In the genomic region with DNA sequence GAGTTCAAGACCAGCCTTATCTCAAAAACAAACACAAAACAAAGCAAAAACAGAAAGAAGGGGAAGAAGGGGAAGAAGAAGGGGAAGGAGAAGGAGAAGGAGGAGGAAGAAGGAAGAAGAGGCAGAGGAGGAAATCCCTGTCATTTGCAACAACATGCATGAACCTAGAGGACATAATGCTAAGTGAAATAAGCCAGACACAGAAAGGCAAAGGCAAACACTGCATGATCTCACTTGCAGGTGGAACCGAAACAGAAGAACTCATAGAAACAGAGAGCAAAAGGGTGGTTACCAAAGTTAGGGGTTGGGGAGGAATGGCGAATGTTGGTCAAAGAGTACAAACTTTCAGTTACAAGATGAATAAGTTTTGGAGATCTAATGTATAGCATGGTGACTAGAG, we compare ENCODE assay signal across 11 cellular contexts.
DNase-seq lines count a peak whose midpoint lies in the region; ATAC-seq and TF ChIP-seq lines count a peak whose summit lies in the region.
"Had no signal": no experiment of that assay in that cellular context is flagged by ENCODE, and none has a peak within 500 bp of the region (broad histone marks: within the 10 kb centered on the region; RNA-seq: fewer than 3 reads in every experiment).

No MANE protein-coding gene starts in this region.

- no peak for TF ChIP-seq POLR2A in breast epithelium (IDR thresholded peaks at IDR 0.05)

- H3K36me3 ChIP-seq in skeletal muscle satellite cell (ENCODE audit: insufficient read depth, low read length) (no peaks in the 10 kb centered on the region), breast epithelium (no peaks in the 10 kb centered on the region)
- no peaks in the 10 kb centered on the region for H3K36me3 ChIP-seq in CD8-positive, alpha-beta T cell (ENCODE audit: insufficient read depth, low read length)
- H3K36me3 ChIP-seq: HAP-1 had no signal

- H3K9me3 ChIP-seq in skeletal muscle satellite cell (replicated peaks; ENCODE audit: low read length) = no peaks in the 10 kb centered on the region
- no peaks in the 10 kb centered on the region for H3K9me3 ChIP-seq in CD8-positive, alpha-beta T cell (ENCODE audit: low read length)
- H3K9me3 ChIP-seq in breast epithelium = no peaks in the 10 kb centered on the region
- H3K9me3 ChIP-seq: HAP-1 had no signal

- H3K4me3 ChIP-seq in skeletal muscle satellite cell (ENCODE audit: low read length) (no peak overlapping the region), breast epithelium (no peak overlapping the region)
- no peak overlapping the region for H3K4me3 ChIP-seq in CD8-positive, alpha-beta T cell (ENCODE audit: low read depth, low read length)
- H3K4me3 ChIP-seq: HAP-1, skin epidermis had no signal

- intact Hi-C loops in activated CD4-positive, alpha-beta memory T cell treated with anti-CD3 and anti-CD28 coated beads for 36 hours (cut with micrococcal nuclease) = loop anchor here (1.0 to 10.0 kb wide), 2 partner anchors 117 to 723 kb away; a partner anchor contains a TSS
- intact Hi-C loops in CD8-positive, alpha-beta T cell (cut with DNase I, micrococcal nuclease) = loop anchor here in 1 of 2 experiments (10.0 kb wide), 1 partner anchor 107 kb away; no protein-coding TSS in a partner anchor
- intact Hi-C loops in breast epithelium (cut with DNase I; ENCODE audit: low total_unique reads) = no loop called here

- H3K4me1 Mint-ChIP-seq in activated CD4-positive, alpha-beta memory T cell treated with anti-CD3 and anti-CD28 coated beads for 36 hours (ENCODE audit: low read depth) = peaks cover 60% of the 10 kb centered on the region
- peaks cover 65% of the 10 kb centered on the region for H3K4me1 Mint-ChIP-seq in activated CD4-positive, alpha-beta memory T cell treated with anti-CD3 and anti-CD28 coated beads, Interleukin-2, amount 10 ng/mL, durations not matched to agents 7 days and 5 days
- peaks cover 50% of the 10 kb centered on the region for H3K4me1 Mint-ChIP-seq in CD8-positive, alpha-beta T cell (ENCODE audit: low read depth)

- ATAC-seq in GM21786 (IDR thresholded peaks at IDR 0.05; ENCODE audit: unreplicated experiment) (peak; percentile 45), HG03558 (IDR thresholded peaks at IDR 0.05; ENCODE audit: extremely low read depth, unreplicated experiment) (peak; percentile 26)
- no peak for ATAC-seq in CD8-positive, alpha-beta T cell

- CTCF ChIA-PET in activated CD4-positive, alpha-beta memory T cell treated with anti-CD3 and anti-CD28 coated beads for 36 hours (lab: Charles Lee) = interaction anchor here (0.7 to 1.5 kb wide), 2 partner anchors 35 to 117 kb away, joined by 3 to 4 read pairs; no protein-coding TSS in a partner anchor
- CTCF ChIA-PET in activated CD4-positive, alpha-beta memory T cell treated with anti-CD3 and anti-CD28 coated beads, Interleukin-2, amount 10 ng/mL, durations not matched to agents 7 days and 5 days (lab: Charles Lee) = no interaction called here
- CTCF ChIA-PET in CD8-positive, alpha-beta T cell (lab: Charles Lee) = no interaction called here

- H3K27ac Mint-ChIP-seq in activated CD4-positive, alpha-beta memory T cell treated with anti-CD3 and anti-CD28 coated beads for 36 hours = no peak overlapping the region
- no peak overlapping the region for H3K27ac Mint-ChIP-seq in activated CD4-positive, alpha-beta memory T cell treated with anti-CD3 and anti-CD28 coated beads, Interleukin-2, amount 10 ng/mL, durations not matched to agents 7 days and 5 days
- no peak overlapping the region for H3K27ac Mint-ChIP-seq in CD8-positive, alpha-beta T cell

- H3K9ac ChIP-seq in skeletal muscle satellite cell (ENCODE audit: low read depth, low read length) = peak overlapping the region; percentile 26

- peak; percentile 34 for DNase-seq in activated CD4-positive, alpha-beta memory T cell treated with anti-CD3 and anti-CD28 coated beads for 36 hours
- no peak for DNase-seq in activated CD4-positive, alpha-beta memory T cell treated with anti-CD3 and anti-CD28 coated beads, Interleukin-2, amount 10 ng/mL, durations not matched to agents 7 days and 5 days
- no peak for DNase-seq in stimulated activated naive CD4-positive, alpha-beta T cell (lab: John Stamatoyannopoulos, UW)
- no peak for DNase-seq in CD8-positive, alpha-beta T cell
- DNase-seq in breast epithelium (ENCODE audit: low spot score in 2 of 2) = no peak
- DNase-seq: activated CD4-positive, alpha-beta T cell treated with anti-CD3 and anti-CD28 coated beads for 1 hour had no signal

- POLR2A ChIA-PET in activated CD4-positive, alpha-beta memory T cell treated with anti-CD3 and anti-CD28 coated beads for 36 hours (lab: Charles Lee) = no interaction called here
- POLR2A ChIA-PET in activated CD4-positive, alpha-beta memory T cell treated with anti-CD3 and anti-CD28 coated beads, Interleukin-2, amount 10 ng/mL, durations not matched to agents 7 days and 5 days (lab: Charles Lee) = no interaction called here
- POLR2A ChIA-PET in CD8-positive, alpha-beta T cell (lab: Charles Lee) = no interaction called here

- H3K9me3 Mint-ChIP-seq in activated CD4-positive, alpha-beta memory T cell treated with anti-CD3 and anti-CD28 coated beads for 36 hours = no peaks in the 10 kb centered on the region
- no peaks in the 10 kb centered on the region for H3K9me3 Mint-ChIP-seq in activated CD4-positive, alpha-beta memory T cell treated with anti-CD3 and anti-CD28 coated beads, Interleukin-2, amount 10 ng/mL, durations not matched to agents 7 days and 5 days
- H3K9me3 Mint-ChIP-seq in CD8-positive, alpha-beta T cell = no peaks in the 10 kb centered on the region

- TF ChIP-seq CTCF in CD8-positive, alpha-beta T cell (IDR thresholded peaks at IDR 0.05) = no peak
- TF ChIP-seq CTCF in breast epithelium (IDR thresholded peaks at IDR 0.05) = no peak

- no peak overlapping the region for H3K4me3 Mint-ChIP-seq in activated CD4-positive, alpha-beta memory T cell treated with anti-CD3 and anti-CD28 coated beads for 36 hours
- no peak overlapping the region for H3K4me3 Mint-ChIP-seq in activated CD4-positive, alpha-beta memory T cell treated with anti-CD3 and anti-CD28 coated beads, Interleukin-2, amount 10 ng/mL, durations not matched to agents 7 days and 5 days
- no peak overlapping the region for H3K4me3 Mint-ChIP-seq in CD8-positive, alpha-beta T cell

- no peaks in the 10 kb centered on the region for H3K36me3 Mint-ChIP-seq in activated CD4-positive, alpha-beta memory T cell treated with anti-CD3 and anti-CD28 coated beads for 36 hours
- peaks cover 51% of the 10 kb centered on the region for H3K36me3 Mint-ChIP-seq in activated CD4-positive, alpha-beta memory T cell treated with anti-CD3 and anti-CD28 coated beads, Interleukin-2, amount 10 ng/mL, durations not matched to agents 7 days and 5 days (ENCODE audit: low read depth)
- no peaks in the 10 kb centered on the region for H3K36me3 Mint-ChIP-seq in CD8-positive, alpha-beta T cell

- no peak overlapping the region for H3K27ac ChIP-seq in CD8-positive, alpha-beta T cell (ENCODE audit: low read depth, low read length)
- no peak overlapping the region for H3K27ac ChIP-seq in breast epithelium

- peak overlapping the region; percentile 9 for H3K4me2 ChIP-seq in skeletal muscle satellite cell (ENCODE audit: low read length)

- H3K27me3 ChIP-seq in skeletal muscle satellite cell (ENCODE audit: control insufficient read depth, insufficient read depth, low read length) = no peaks in the 10 kb centered on the region
- no peaks in the 10 kb centered on the region for H3K27me3 ChIP-seq in CD8-positive, alpha-beta T cell (ENCODE audit: insufficient read depth, low read length)
- H3K27me3 ChIP-seq in breast epithelium = no peaks in the 10 kb centered on the region

- peaks cover 20% of the 10 kb centered on the region for H3K27me3 Mint-ChIP-seq in activated CD4-positive, alpha-beta memory T cell treated with anti-CD3 and anti-CD28 coated beads for 36 hours
- H3K27me3 Mint-ChIP-seq in activated CD4-positive, alpha-beta memory T cell treated with anti-CD3 and anti-CD28 coated beads, Interleukin-2, amount 10 ng/mL, durations not matched to agents 7 days and 5 days = peaks cover 15% of the 10 kb centered on the region
- peaks cover 18% of the 10 kb centered on the region for H3K27me3 Mint-ChIP-seq in CD8-positive, alpha-beta T cell (ENCODE audit: low read depth)

- H3K4me1 ChIP-seq in skeletal muscle satellite cell (ENCODE audit: control insufficient read depth, insufficient read depth, low read length) (peaks cover 63% of the 10 kb centered on the region), breast epithelium (no peaks in the 10 kb centered on the region)
- peaks cover 21% of the 10 kb centered on the region for H3K4me1 ChIP-seq in CD8-positive, alpha-beta T cell (ENCODE audit: insufficient read depth, low read length)
